40 cellular contexts compared by ENCODE assay signal in genomic region chr2:166625670-166626069, GRCh38.
"Had no signal": no experiment of that assay in that cellular context is flagged by ENCODE, and none has a peak within 500 bp of the region (broad histone marks: within the 10 kb centered on the region; RNA-seq: fewer than 3 reads in every experiment).

No MANE protein-coding gene starts in this region.

- H3K4me3 ChIP-seq: ascending aorta, body of pancreas, breast epithelium, cardiac muscle cell, colonic mucosa had no signal

- FAIRE-seq: TTC549 had no signal

- ATAC-seq: activated CD8-positive, alpha-beta T cell treated with anti-CD3 and anti-CD28 coated beads for 36 hours; activated naive CD8-positive, alpha-beta T cell treated with anti-CD3 and anti-CD28 coated beads, Interleukin-2, amount 50 U/mL, for 24 hours; activated T-cell treated with anti-CD3 and anti-CD28 coated beads, Interleukin-2, amount 50 U/mL, for 4 hours; activated T-cell treated with anti-CD3 and anti-CD28 coated beads, Interleukin-2, amount 50 U/mL, for 72 hours; activated T-helper 17 cell treated with anti-CD3 and anti-CD28 coated beads, Interleukin-2, amount 50 U/mL, for 72 hours; body of pancreas had no signal

- H3K9me3 Mint-ChIP-seq: activated B cell treated with CpG ODN at 0.5 μM for 24 hours; activated CD4-positive, alpha-beta T cell treated with anti-CD3 and anti-CD28 coated beads, Interleukin-2, amount 10 ng/mL, durations not matched to agents 24 days and 14 days; activated naive CD4-positive, alpha-beta T cell treated with anti-CD3 and anti-CD28 coated beads for 36 hours; activated naive CD8-positive, alpha-beta T cell treated with anti-CD3 and anti-CD28 coated beads, Interleukin-2, amount 10 ng/mL, durations not matched to agents 7 days and 5 days; activated T-helper 1 cell treated with anti-CD3 and anti-CD28 coated beads, Interleukin-12 subunit alpha, Interleukin-12 subunit beta, Interleukin-2, Interleukin-4 antibody, amounts not matched to agents 30 ng/mL and 10 ng/mL and 1 ng/mL, durations not matched to agents 14 hours and 24 hours and 36 hours; T-helper 2 cell treated with Interferon-gamma antibody and Interleukin-4, amounts not matched to agents 5 μg/mL and 100 μg/mL, for 36 hours had no signal

- H3K4me1 Mint-ChIP-seq: activated B cell treated with CpG ODN at 0.5 μM for 24 hours; activated CD4-positive, alpha-beta T cell treated with anti-CD3 and anti-CD28 coated beads, Interleukin-2, amount 10 ng/mL, durations not matched to agents 24 days and 14 days; activated T-helper 17 cell treated with anti-CD3 and anti-CD28 coated beads, Interleukin-2, amount 50 U/mL, for 72 hours; central memory CD8-positive, alpha-beta T cell had no signal

- H3K9me3 ChIP-seq: body of pancreas, colonic mucosa had no signal

- H3K36me3 ChIP-seq: ascending aorta, brain microvascular endothelial cell, breast epithelium, cardiac muscle cell, colonic mucosa had no signal

- H3K27me3 ChIP-seq: ascending aorta, body of pancreas, brain microvascular endothelial cell, breast epithelium, cardiac muscle cell, colonic mucosa had no signal

- H3K27ac ChIP-seq: ascending aorta, body of pancreas, brain microvascular endothelial cell, breast epithelium, cardiac muscle cell, colonic mucosa, VCaP had no signal

- H3K4me1 ChIP-seq: ascending aorta, body of pancreas, breast epithelium, colonic mucosa had no signal

- H3K27ac Mint-ChIP-seq: activated B cell treated with CpG ODN at 0.5 μM for 24 hours; activated CD4-positive, alpha-beta memory T cell treated with anti-CD3 and anti-CD28 coated beads for 36 hours; activated CD4-positive, alpha-beta T cell treated with anti-CD3 and anti-CD28 coated beads, Interleukin-2, amount 10 ng/mL, durations not matched to agents 24 days and 14 days; activated CD8-positive, alpha-beta T cell treated with anti-CD3 and anti-CD28 coated beads for 36 hours; activated naive CD4-positive, alpha-beta T cell treated with anti-CD3 and anti-CD28 coated beads for 36 hours; activated naive CD4-positive, alpha-beta T cell treated with anti-CD3 and anti-CD28 coated beads, Interleukin-2, amount 50 U/mL, for 24 hours; activated naive CD8-positive, alpha-beta T cell; activated naive CD8-positive, alpha-beta T cell treated with anti-CD3 and anti-CD28 coated beads, Interleukin-2, amount 10 ng/mL, durations not matched to agents 7 days and 5 days; activated naive CD8-positive, alpha-beta T cell treated with anti-CD3 and anti-CD28 coated beads, Interleukin-2, amount 50 U/mL, for 24 hours; activated T-cell treated with anti-CD3 and anti-CD28 coated beads, Interleukin-2, amount 50 U/mL, for 72 hours; activated T-helper 1 cell treated with anti-CD3 and anti-CD28 coated beads, Interleukin-12 subunit alpha, Interleukin-12 subunit beta, Interleukin-2, Interleukin-4 antibody, amounts not matched to agents 30 ng/mL and 10 ng/mL and 1 ng/mL, durations not matched to agents 14 hours and 24 hours and 36 hours; activated T-helper 17 cell treated with anti-CD3 and anti-CD28 coated beads, Interleukin-2, amount 50 U/mL, for 72 hours; T-helper 1 cell treated with Interleukin-12 subunit alpha and Interleukin-12 subunit beta and Interleukin-4 antibody, amounts not matched to agents 30 μg/mL and 1 μg/mL, for 36 hours; T-helper 2 cell treated with Interferon-gamma antibody and Interleukin-4, amounts not matched to agents 5 μg/mL and 100 μg/mL, for 36 hours had no signal

- H3K4me3 Mint-ChIP-seq: activated B cell treated with CpG ODN at 0.5 μM for 24 hours; activated CD4-positive, alpha-beta memory T cell treated with anti-CD3 and anti-CD28 coated beads for 36 hours; activated CD4-positive, alpha-beta T cell treated with anti-CD3 and anti-CD28 coated beads, Interleukin-2, amount 10 ng/mL, durations not matched to agents 24 days and 14 days; activated CD8-positive, alpha-beta T cell treated with anti-CD3 and anti-CD28 coated beads for 36 hours; activated naive CD4-positive, alpha-beta T cell treated with anti-CD3 and anti-CD28 coated beads for 36 hours; activated naive CD4-positive, alpha-beta T cell treated with anti-CD3 and anti-CD28 coated beads, Interleukin-2, amount 50 U/mL, for 24 hours; activated naive CD8-positive, alpha-beta T cell; activated naive CD8-positive, alpha-beta T cell treated with anti-CD3 and anti-CD28 coated beads, Interleukin-2, amount 10 ng/mL, durations not matched to agents 7 days and 5 days; activated naive CD8-positive, alpha-beta T cell treated with anti-CD3 and anti-CD28 coated beads, Interleukin-2, amount 50 U/mL, for 24 hours; activated T-cell treated with anti-CD3 and anti-CD28 coated beads, Interleukin-2, amount 50 U/mL, for 4 hours; activated T-cell treated with anti-CD3 and anti-CD28 coated beads, Interleukin-2, amount 50 U/mL, for 72 hours; activated T-helper 1 cell treated with anti-CD3 and anti-CD28 coated beads, Interleukin-12 subunit alpha, Interleukin-12 subunit beta, Interleukin-2, Interleukin-4 antibody, amounts not matched to agents 30 ng/mL and 10 ng/mL and 1 ng/mL, durations not matched to agents 14 hours and 24 hours and 36 hours; activated T-helper 17 cell treated with anti-CD3 and anti-CD28 coated beads, Interleukin-2, amount 50 U/mL, for 72 hours; central memory CD8-positive, alpha-beta T cell; T-helper 1 cell treated with Interleukin-12 subunit alpha and Interleukin-12 subunit beta and Interleukin-4 antibody, amounts not matched to agents 30 μg/mL and 1 μg/mL, for 36 hours; T-helper 2 cell treated with Interferon-gamma antibody and Interleukin-4, amounts not matched to agents 5 μg/mL and 100 μg/mL, for 36 hours had no signal

- H3K27me3 Mint-ChIP-seq: activated B cell treated with CpG ODN at 0.5 μM for 24 hours; activated CD4-positive, alpha-beta memory T cell treated with anti-CD3 and anti-CD28 coated beads for 36 hours; activated CD4-positive, alpha-beta T cell treated with anti-CD3 and anti-CD28 coated beads, Interleukin-2, amount 10 ng/mL, durations not matched to agents 24 days and 14 days; activated CD8-positive, alpha-beta T cell treated with anti-CD3 and anti-CD28 coated beads for 36 hours; activated naive CD4-positive, alpha-beta T cell treated with anti-CD3 and anti-CD28 coated beads, Interleukin-2, amount 50 U/mL, for 24 hours; activated T-helper 17 cell treated with anti-CD3 and anti-CD28 coated beads, Interleukin-2, amount 50 U/mL, for 72 hours; central memory CD8-positive, alpha-beta T cell had no signal

- H3K36me3 Mint-ChIP-seq: activated CD4-positive, alpha-beta memory T cell treated with anti-CD3 and anti-CD28 coated beads for 36 hours; activated naive CD4-positive, alpha-beta T cell treated with anti-CD3 and anti-CD28 coated beads, Interleukin-2, amount 50 U/mL, for 24 hours; activated naive CD8-positive, alpha-beta T cell; activated naive CD8-positive, alpha-beta T cell treated with anti-CD3 and anti-CD28 coated beads, Interleukin-2, amount 10 ng/mL, durations not matched to agents 7 days and 5 days had no signal

- DNase-seq: activated B cell treated with CpG ODN at 0.5 μM for 24 hours; activated CD4-positive, alpha-beta memory T cell treated with anti-CD3 and anti-CD28 coated beads for 36 hours; activated CD4-positive, alpha-beta T cell treated with anti-CD3 and anti-CD28 coated beads for 4 hours; activated CD4-positive, alpha-beta T cell treated with anti-CD3 and anti-CD28 coated beads, Interleukin-2, amount 10 ng/mL, durations not matched to agents 24 days and 14 days; activated CD4-positive, alpha-beta T cell treated with anti-CD3 and anti-CD28 coated beads, Interleukin-2, amount 50 U/mL, for 1 hour; activated CD4-positive, alpha-beta T cell treated with anti-CD3 and anti-CD28 coated beads, Interleukin-2, amount 50 U/mL, for 4 hours; activated CD4-positive, CD25-positive, alpha-beta regulatory T cell treated with anti-CD3 and anti-CD28 coated beads, Interleukin-2, amount 50 U/mL, for 72 hours; activated CD8-positive, alpha-beta memory T cell treated with anti-CD3 and anti-CD28 coated beads, Interleukin-2, amount 50 U/mL, for 4 hours; activated CD8-positive, alpha-beta T cell treated with anti-CD3 and anti-CD28 coated beads for 36 hours; activated effector memory CD4-positive, alpha-beta T cell treated with anti-CD3 and anti-CD28 coated beads, Interleukin-2, amount 50 U/mL, for 16 hours; activated gamma-delta T cell treated with Interleukin-2 at 50 U/mL for 16 hours; activated naive CD4-positive, alpha-beta T cell; activated naive CD4-positive, alpha-beta T cell treated with anti-CD3 and anti-CD28 coated beads for 36 hours; activated naive CD8-positive, alpha-beta T cell treated with anti-CD3 and anti-CD28 coated beads, Interleukin-2, amount 10 ng/mL, durations not matched to agents 7 days and 5 days; activated naive CD8-positive, alpha-beta T cell treated with anti-CD3 and anti-CD28 coated beads, Interleukin-2, amount 50 U/mL, for 24 hours; activated T-cell treated with anti-CD3 and anti-CD28 coated beads for 4 hours; activated T-cell treated with anti-CD3 and anti-CD28 coated beads, Interleukin-2, amount 50 U/mL, for 1 hour; activated T-cell treated with anti-CD3 and anti-CD28 coated beads, Interleukin-2, amount 50 U/mL, for 4 hours; activated T-cell treated with anti-CD3 and anti-CD28 coated beads, Interleukin-2, amount 50 U/mL, for 72 hours; amygdala; anterior cingulate cortex; body of pancreas; brain microvascular endothelial cell; caudate nucleus; cerebellar nuclear complex; colonic mucosa; T-helper 2 cell; T-helper 9 cell had no signal
